21 cellular contexts compared by ENCODE assay signal in genomic region chr1:5829414-5829813, GRCh38.
"Had no signal": no experiment of that assay in that cellular context is flagged by ENCODE, and none has a peak within 500 bp of the region (broad histone marks: within the 10 kb centered on the region; RNA-seq: fewer than 3 reads in every experiment).

No MANE protein-coding gene starts in this region.

- H3K27me3 Mint-ChIP-seq: dendritic cell treated with granulocyte-macrophage colony-stimulating factor and Interleukin-4, amounts not matched to agents 40 ng/mL and 50 ng/mL, for 4 days had no signal

- H2AFZ ChIP-seq: hepatocyte had no signal

- H3K4me3 Mint-ChIP-seq: dendritic cell treated with granulocyte-macrophage colony-stimulating factor and Interleukin-4, amounts not matched to agents 40 ng/mL and 50 ng/mL, for 4 days; effector memory CD8-positive, alpha-beta T cell; nephron had no signal

- H3K36me3 ChIP-seq: esophagus squamous epithelium, gastroesophageal sphincter, sigmoid colon, tibial artery, upper lobe of right lung, vagina had no signal

- H3K9me3 Mint-ChIP-seq: dendritic cell treated with granulocyte-macrophage colony-stimulating factor and Interleukin-4, amounts not matched to agents 40 ng/mL and 50 ng/mL, for 4 days had no signal

- DNase-seq: effector memory CD8-positive, alpha-beta T cell; esophagus squamous epithelium; foreskin fibroblast; head of caudate nucleus; left colon; mesendoderm; naive B cell; psoas muscle; retina; sigmoid colon; stimulated activated CD4-positive, alpha-beta T cell treated with anti-CD3 and anti-CD28 coated beads, Interleukin-12 subunit alpha, Interleukin-12 subunit beta, amount 100 ng/mL, for 4 hours; stimulated activated naive CD4-positive, alpha-beta T cell; tibial artery; upper lobe of right lung had no signal

- ATAC-seq: effector memory CD8-positive, alpha-beta T cell; gastroesophageal sphincter; left colon; psoas muscle; upper lobe of right lung had no signal

- H3K4me2 ChIP-seq: hepatocyte had no signal

- H3K27me3 ChIP-seq: hepatocyte, vagina had no signal

- H3K4me3 ChIP-seq: esophagus squamous epithelium, gastroesophageal sphincter, hepatocyte, psoas muscle, sigmoid colon, skin epidermis, tibial artery, upper lobe of right lung, vagina had no signal

- H3K27ac ChIP-seq: esophagus squamous epithelium, gastroesophageal sphincter, hepatocyte, psoas muscle, sigmoid colon, skin epidermis, tibial artery, upper lobe of right lung, vagina had no signal

- H3K27ac Mint-ChIP-seq: dendritic cell treated with granulocyte-macrophage colony-stimulating factor and Interleukin-4, amounts not matched to agents 40 ng/mL and 50 ng/mL, for 4 days; effector memory CD8-positive, alpha-beta T cell; naive B cell; nephron had no signal

- H3K79me2 ChIP-seq: hepatocyte had no signal

- FAIRE-seq: colon had no signal

- H3K4me1 ChIP-seq: esophagus squamous epithelium, gastroesophageal sphincter, psoas muscle, sigmoid colon, tibial artery, upper lobe of right lung, vagina had no signal

- H3K4me1 Mint-ChIP-seq: nephron had no signal

- H3K36me3 Mint-ChIP-seq: naive B cell had no signal

- H3K9me3 ChIP-seq: esophagus squamous epithelium, gastroesophageal sphincter, psoas muscle, sigmoid colon, tibial artery, upper lobe of right lung, vagina had no signal
